9 cellular contexts compared by ENCODE assay signal in genomic region chr1:24294228-24294672, GRCh38. TPM values are rescaled to one million over a fixed set of nuclear protein-coding genes. Genes with fewer than 3 reads are reported as not detected.
DNase-seq lines count a peak whose midpoint lies in the region; ATAC-seq, FAIRE-seq and TF ChIP-seq lines count a peak whose summit lies in the region.
"Had no signal": no experiment of that assay in that cellular context is flagged by ENCODE, and none has a peak within 500 bp of the region (broad histone marks: within the 10 kb centered on the region; RNA-seq: fewer than 3 reads in every experiment).

No MANE protein-coding gene starts in this region.

- TF ChIP-seq POLR2A in NB4 (IDR thresholded peaks at IDR 0.05; ENCODE audit: extremely low read depth, insufficient read length) (no peak), endothelial cell of umbilical vein (IDR thresholded peaks at IDR 0.05; ENCODE audit: low read depth, low read length) (no peak)

- H3K9me1 ChIP-seq in endothelial cell of umbilical vein (replicated peaks; ENCODE audit: control insufficient read depth, extremely low read depth, insufficient read depth, low read length), result no peaks in the 10 kb centered on the region

- H3K9me2 ChIP-seq in Karpas-422 (replicated peaks; ENCODE audit: insufficient read depth, low read length), result no peaks in the 10 kb centered on the region
- H3K9me2 ChIP-seq in OCI-LY7 (ENCODE audit: insufficient read depth, low read length), result no peaks in the 10 kb centered on the region

- dilution Hi-C loops in endothelial cell of umbilical vein (cut with MboI; ENCODE audit: extremely low pct_ligation_motif_present, low sequenced_read_pairs), result no loop called here

- peak overlapping the region; percentile 25 for H2AFZ ChIP-seq in endothelial cell of umbilical vein (ENCODE audit: low read depth, low read length)
- H2AFZ ChIP-seq in Karpas-422 (ENCODE audit: low read length), result no peak overlapping the region
- H2AFZ ChIP-seq in OCI-LY7 (ENCODE audit: low read length), result no peak overlapping the region

- peak; percentile 93 for DNase-seq in AG09319 (ENCODE audit: extremely low read depth, low read depth)
- DNase-seq in NB4 (ENCODE audit: low read depth), result peak; percentile 66
- peak; percentile 65 for DNase-seq in endothelial cell of umbilical vein (ENCODE audit: low read depth, low spot score)
- DNase-seq in non-pigmented ciliary epithelial cell (ENCODE audit: low read depth), result peak; percentile 78
- no peak for DNase-seq in Karpas-422
- no peak for DNase-seq in stimulated activated CD4-positive, alpha-beta T cell treated with anti-CD3 and anti-CD28 coated beads, Interleukin-4, amount 100 ng/mL, for 24 hours
- no peak for DNase-seq in OCI-LY7 (ENCODE audit: low spot score)
- DNase-seq: activated B cell treated with CpG ODN at 0.5 μM for 24 hours had no signal

- FAIRE-seq in endothelial cell of umbilical vein (lab: Jason Lieb, UNC), result peak; percentile 79

- H3K36me3 ChIP-seq in endothelial cell of umbilical vein (ENCODE audit: control insufficient read depth in 2 of 2, extremely low read depth in 1 of 2, insufficient read depth in 2 of 2, low read length in 2 of 2) (no peaks in the 10 kb centered on the region), Karpas-422 (ENCODE audit: insufficient read depth, low read length) (no peaks in the 10 kb centered on the region), OCI-LY7 (ENCODE audit: insufficient read depth, low read length) (no peaks in the 10 kb centered on the region)

- no peaks in the 10 kb centered on the region for H3K9me3 ChIP-seq in endothelial cell of umbilical vein (replicated peaks; ENCODE audit: control insufficient read depth, insufficient read depth, low read length)
- no peaks in the 10 kb centered on the region for H3K9me3 ChIP-seq in Karpas-422 (ENCODE audit: low read length)
- no peaks in the 10 kb centered on the region for H3K9me3 ChIP-seq in OCI-LY7 (ENCODE audit: low read length)

- no peak for TF ChIP-seq CTCF in AG09319 (IDR thresholded peaks at IDR 0.05; ENCODE audit: low read depth, low read length)
- no peak for TF ChIP-seq CTCF in NB4 (IDR thresholded peaks at IDR 0.05; ENCODE audit: low read depth, low read length)
- TF ChIP-seq CTCF in endothelial cell of umbilical vein (IDR thresholded peaks at IDR 0.05; ENCODE audit: extremely low read depth in 1 of 2, insufficient read depth in 1 of 2, low read depth in 1 of 2, low read length in 2 of 2), result no peak
- TF ChIP-seq CTCF in OCI-LY7 (conservative IDR thresholded peaks at IDR 0.05; ENCODE audit: low read length), result no peak

- H3K4me1 ChIP-seq in endothelial cell of umbilical vein (ENCODE audit: control insufficient read depth, extremely low read depth, insufficient read depth, low read length) (peaks cover 18% of the 10 kb centered on the region), Karpas-422 (ENCODE audit: low read length) (no peaks in the 10 kb centered on the region), OCI-LY7 (ENCODE audit: insufficient read depth, low read length, poor library complexity, severe bottlenecking) (no peaks in the 10 kb centered on the region)

- H3K27ac ChIP-seq in endothelial cell of umbilical vein (ENCODE audit: insufficient read depth, low read depth, low read length) (peak overlapping the region; percentile 0), Karpas-422 (ENCODE audit: low read length) (no peak overlapping the region), OCI-LY7 (ENCODE audit: low read depth, low read length, poor library complexity, severe bottlenecking) (no peak overlapping the region)

- no peak overlapping the region for H3K9ac ChIP-seq in endothelial cell of umbilical vein (replicated peaks; ENCODE audit: extremely low read depth, insufficient read depth, low read length)
- no peak overlapping the region for H3K9ac ChIP-seq in Karpas-422 (ENCODE audit: low read length)

- H3K27me3 ChIP-seq in endothelial cell of umbilical vein (ENCODE audit: control insufficient read depth in 2 of 2, insufficient read depth in 2 of 2, low read length in 2 of 2) (peaks cover 3 to 6% of the 10 kb centered on the region in 2 experiments), Karpas-422 (ENCODE audit: low read length) (no peaks in the 10 kb centered on the region)

- CTCF ChIA-PET in endothelial cell of umbilical vein (lab: Charles Lee), result interaction anchor here (0.8 to 1.5 kb wide), 7 partner anchors 11 to 97 kb away, joined by 3 to 9 read pairs (median 3); no protein-coding TSS in a partner anchor
- CTCF ChIA-PET in OCI-LY7 (lab: Charles Lee; ENCODE audit: unreplicated experiment), result no interaction called here

- intact Hi-C loops in endothelial cell of umbilical vein (cut with micrococcal nuclease) (no loop called here), OCI-LY7 (cut with micrococcal nuclease; ENCODE audit: unreplicated experiment) (no loop called here)

- no TSS peak for BruUV-seq in endothelial cell of umbilical vein (replicated peaks; lab: Mats Ljungman, UMichigan)
- BruUV-seq in OCI-LY7 (replicated peaks; lab: Mats Ljungman, UMichigan), result no TSS peak

- H3K4me3 ChIP-seq in NB4 (ENCODE audit: low read depth, low read length), result no peak overlapping the region
- no peak overlapping the region for H3K4me3 ChIP-seq in endothelial cell of umbilical vein (replicated peaks in 1 of 3; ENCODE audit: insufficient read depth in 1 of 3, low read depth in 1 of 3, low read length in 3 of 3)
- H3K4me3 ChIP-seq in Karpas-422 (ENCODE audit: low read length), result no peak overlapping the region
- no peak overlapping the region for H3K4me3 ChIP-seq in OCI-LY7 (ENCODE audit: low read depth, low read length, poor library complexity, severe bottlenecking)

- H3K4me2 ChIP-seq in endothelial cell of umbilical vein (ENCODE audit: insufficient read depth, low read length) (peak overlapping the region; percentile 23), Karpas-422 (ENCODE audit: low read depth, low read length, poor library complexity, severe bottlenecking) (no peak overlapping the region), OCI-LY7 (ENCODE audit: low read length) (no peak overlapping the region)

- H3K79me2 ChIP-seq in endothelial cell of umbilical vein (ENCODE audit: control insufficient read depth, insufficient read depth, low read length) (no peaks in the 10 kb centered on the region), Karpas-422 (ENCODE audit: low read length) (no peaks in the 10 kb centered on the region), OCI-LY7 (ENCODE audit: insufficient read depth, low read depth, low read length) (no peaks in the 10 kb centered on the region)

- no peak for ATAC-seq in GM21737 (IDR thresholded peaks at IDR 0.05; ENCODE audit: unreplicated experiment)

- H4K20me1 ChIP-seq in endothelial cell of umbilical vein (replicated peaks; ENCODE audit: control insufficient read depth, extremely low read depth, insufficient read depth, low read length) (no peaks in the 10 kb centered on the region), Karpas-422 (ENCODE audit: insufficient read depth, low read depth, low read length) (no peaks in the 10 kb centered on the region), OCI-LY7 (ENCODE audit: insufficient read depth, low read length) (no peaks in the 10 kb centered on the region)

- POLR2A ChIA-PET in endothelial cell of umbilical vein (lab: Charles Lee), result no interaction called here
- POLR2A ChIA-PET in OCI-LY7 (lab: Charles Lee), result interaction anchor here (0.5 kb wide), 1 partner anchor 472 kb away, joined by 7 read pairs; no protein-coding TSS in a partner anchor

TF ChIP-seq in endothelial cell of umbilical vein, 7 proteins besides CTCF, POLR2A, EP300 and RAD21:
- TF ChIP-seq POLR2AphosphoS5 (IDR thresholded peaks at IDR 0.05; ENCODE audit: insufficient read depth, low read depth, low read length) (no peak), FOS (IDR thresholded peaks at IDR 0.05; ENCODE audit: borderline replicate concordance, insufficient read depth, low read length) (peak; percentile 73)

RNA-seq across cellular contexts. Expression of gene GRHL3, which starts 24.9 kb away (rescaled TPM):
- total RNA-seq in endothelial cell of umbilical vein (not detected in 2 replicates), OCI-LY7 (2022) (0.35 and 0.65 TPM in 2 replicates)
- not detected in 2 replicates for polyA plus RNA-seq in endothelial cell of umbilical vein
- polyA plus RNA-seq in endothelial cell of umbilical vein (2011; cell fraction: cytosol; rRNA removed), result not detected in 2 replicates
- not detected in 2 replicates for polyA plus RNA-seq in endothelial cell of umbilical vein (2011; cell fraction: nucleus; rRNA removed)
- polyA plus RNA-seq in endothelial cell of umbilical vein (2012), result not detected in 2 replicates
- polyA minus RNA-seq in endothelial cell of umbilical vein, result not detected in 2 replicates
- not detected for polyA minus RNA-seq in endothelial cell of umbilical vein (2011; cell fraction: cytosol; rRNA and poly(A)+ RNA removed)
- polyA minus RNA-seq in endothelial cell of umbilical vein (2011; cell fraction: nucleus; rRNA and poly(A)+ RNA removed), result not detected in 2 replicates
- total RNA-seq in Karpas-422 (2014; rRNA removed; shearing (Covaris generic); ENCODE audit: low replicate concordance), result not detected in 2 replicates
- 0.09 TPM in 1 of 2 replicates, not detected in the other for total RNA-seq in OCI-LY7 (2014; rRNA removed; shearing (Covaris generic))

Comparison
In these comparisons a context has a peak if more than half of its experiments do, and no peak if none do; other contexts are left out.
1. DNase-seq: peak in AG09319 (single experiment), NB4 (single experiment), endothelial cell of umbilical vein (single experiment) and non-pigmented ciliary epithelial cell (single experiment); none in Karpas-422 (single experiment), stimulated activated CD4-positive, alpha-beta T cell treated with anti-CD3 and anti-CD28 coated beads, Interleukin-4, amount 100 ng/mL, for 24 hours (single experiment) and OCI-LY7 (single experiment).